Comparison of ENCODE assay signal across 1 cellular context in the genomic region with DNA sequence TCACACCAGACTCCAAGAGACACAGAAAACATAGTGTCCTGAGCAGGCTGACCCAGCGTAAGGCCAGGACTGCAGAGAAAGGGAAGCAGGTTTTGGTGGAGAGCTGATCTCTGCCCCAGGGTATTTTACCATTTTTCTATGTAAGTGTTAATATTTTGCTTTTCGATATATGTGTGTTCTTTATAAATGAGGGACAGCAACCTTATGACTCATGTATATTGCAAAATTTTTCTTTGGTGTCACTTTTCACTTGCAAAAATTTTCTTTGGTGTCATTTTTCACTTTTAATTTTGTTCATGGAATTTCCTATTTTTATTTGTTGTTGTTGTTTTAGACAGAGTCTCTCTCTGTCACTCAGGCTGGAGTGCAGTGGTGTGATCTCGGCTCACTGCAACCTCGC.
TF ChIP-seq lines count a peak whose summit lies in the region.

No MANE protein-coding gene starts in this region.

TF ChIP-seq in IMR-90, 13 proteins besides CTCF, POLR2A, EP300 and RAD21:
- TF ChIP-seq CEBPB (IDR thresholded peaks at IDR 0.05; ENCODE audit: low read depth, low read length) (peak; percentile 72; the same call in 1 of the 2 replicates), MXI1 (IDR thresholded peaks at IDR 0.05; ENCODE audit: borderline replicate concordance, low read depth, low read length) (no peak), FOS (IDR thresholded peaks at IDR 0.05; ENCODE audit: low read depth, low read length) (peak; percentile 28; the same call in 1 of the 2 replicates)
- TF ChIP-seq, protein P1, sequence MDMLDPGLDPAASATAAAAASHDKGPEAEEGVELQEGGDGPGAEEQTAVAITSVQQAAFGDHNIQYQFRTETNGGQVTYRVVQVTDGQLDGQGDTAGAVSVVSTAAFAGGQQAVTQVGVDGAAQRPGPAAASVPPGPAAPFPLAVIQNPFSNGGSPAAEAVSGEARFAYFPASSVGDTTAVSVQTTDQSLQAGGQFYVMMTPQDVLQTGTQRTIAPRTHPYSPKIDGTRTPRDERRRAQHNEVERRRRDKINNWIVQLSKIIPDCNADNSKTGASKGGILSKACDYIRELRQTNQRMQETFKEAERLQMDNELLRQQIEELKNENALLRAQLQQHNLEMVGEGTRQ (IDR thresholded peaks at IDR 0.05; ENCODE audit: low read depth, low read length): no peak
